In genomic region chr5:154285661-154286408, GRCh38 we compare ENCODE assay signal across 12 cellular contexts.
DNase-seq lines count a peak whose midpoint lies in the region; ATAC-seq and TF ChIP-seq lines count a peak whose summit lies in the region.
"Had no signal": no experiment of that assay in that cellular context is flagged by ENCODE, and none has a peak within 500 bp of the region (broad histone marks: within the 10 kb centered on the region; RNA-seq: fewer than 3 reads in every experiment).

No MANE protein-coding gene starts in this region.

- H3K27me3 ChIP-seq in colonic mucosa: no peaks in the 10 kb centered on the region
- H3K27me3 ChIP-seq in neutrophil: no peaks in the 10 kb centered on the region
- H3K27me3 ChIP-seq: gastrocnemius medialis had no signal

- no peak overlapping the region for H3K27ac ChIP-seq in colonic mucosa
- H3K27ac ChIP-seq in neutrophil: peak overlapping the region; percentile 80

- CTCF ChIA-PET in GM10248 (lab: Yijun Ruan, JAX): interaction anchor here (1.4 to 3.5 kb wide), 3 partner anchors 11 to 23 kb away, joined by 3 to 11 read pairs (median 4); no protein-coding TSS in a partner anchor

- H3K9ac ChIP-seq in colonic mucosa (ENCODE audit: low read depth in 2 of 2, low read length in 2 of 2): no peak overlapping the region

- H3K4me3 ChIP-seq in colonic mucosa: no peak overlapping the region
- no peak overlapping the region for H3K4me3 ChIP-seq in neutrophil (ENCODE audit: low read depth in 1 of 2, low read length in 1 of 2)
- H3K4me3 ChIP-seq: gastrocnemius medialis had no signal

- DNase-seq in Daoy (ENCODE audit: low read depth) (peak; percentile 68), NCI-H524 treated with DMSO at 0.1 percent for 48 hours (lab: John Stamatoyannopoulos, UW) (peak; percentile 52), colonic mucosa (peak; percentile 16), GM10248 (ENCODE audit: extremely low spot score) (no peak)
- DNase-seq in activated effector memory CD4-positive, alpha-beta T cell treated with anti-CD3 and anti-CD28 coated beads, Interleukin-2, amount 50 U/mL, for 16 hours: no peak
- DNase-seq: activated naive CD4-positive, alpha-beta T cell treated with anti-CD3 and anti-CD28 coated beads, Interleukin-2, amount 50 U/mL, for 16 hours; gastrocnemius medialis; NCI-H69; substantia nigra had no signal

- TF ChIP-seq CTCF in colonic mucosa (IDR thresholded peaks at IDR 0.05): no peak
- no peak for TF ChIP-seq CTCF in neutrophil (IDR thresholded peaks at IDR 0.05)
- no peak for TF ChIP-seq CTCF in GM10248 (IDR thresholded peaks at IDR 0.05; ENCODE audit: control extremely low read depth, extremely low read depth, low read depth, missing control alignments)

- H3K9me3 ChIP-seq in colonic mucosa (no peaks in the 10 kb centered on the region), neutrophil (no peaks in the 10 kb centered on the region)
- H3K9me3 ChIP-seq: gastrocnemius medialis had no signal

- ATAC-seq in GM18870 (IDR thresholded peaks at IDR 0.05; ENCODE audit: unreplicated experiment) (no peak), HG02884 (IDR thresholded peaks at IDR 0.05; ENCODE audit: unreplicated experiment) (no peak)
- ATAC-seq: gastrocnemius medialis had no signal

- peaks cover 12% of the 10 kb centered on the region for H3K4me1 ChIP-seq in colonic mucosa
- H3K4me1 ChIP-seq in neutrophil (ENCODE audit: control insufficient read depth in 1 of 2, insufficient read depth in 1 of 2, low read depth in 1 of 2, low read length in 1 of 2): peaks cover 48 to 56% of the 10 kb centered on the region in 2 experiments

- H3K36me3 ChIP-seq in colonic mucosa: no peaks in the 10 kb centered on the region
- H3K36me3 ChIP-seq in neutrophil: no peaks in the 10 kb centered on the region
- H3K36me3 ChIP-seq: gastrocnemius medialis had no signal

- POLR2A ChIA-PET in GM10248 (lab: Yijun Ruan, JAX): no interaction called here

- intact Hi-C loops in colonic mucosa (cut with DNase I): loop anchor here (2.0 kb wide), 1 partner anchor 15 kb away; no protein-coding TSS in a partner anchor

Comparison
In these comparisons a context has a peak if more than half of its experiments do, and no peak if none do; other contexts are left out.
1. DNase-seq: peak in Daoy (single experiment), NCI-H524 treated with DMSO at 0.1 percent for 48 hours (single experiment) and colonic mucosa (single experiment); none in activated effector memory CD4-positive, alpha-beta T cell treated with anti-CD3 and anti-CD28 coated beads, Interleukin-2, amount 50 U/mL, for 16 hours (single experiment) and GM10248 (single experiment).